8 cellular contexts compared by ENCODE assay signal in genomic region chr20:21315138-21315537, GRCh38. TPM values are rescaled to one million over a fixed set of nuclear protein-coding genes. Genes with fewer than 3 reads are reported as not detected.
A peak's percentile ranks its signal among the peaks of the same experiment; 100 is the strongest.
DNase-seq lines count a peak whose midpoint lies in the region; ATAC-seq and TF ChIP-seq lines count a peak whose summit lies in the region.

No MANE protein-coding gene starts in this region.

- 90% methylated on average over 4 of the region's 4 CpGs for WGBS in SK-N-SH (ENCODE audit: low lambda C conversion rate)

- H3K27me3 ChIP-seq in SK-N-SH (ENCODE audit: insufficient read depth) = no peaks in the 10 kb centered on the region

- H3K9me3 ChIP-seq in SK-N-SH = no peaks in the 10 kb centered on the region

- CTCF ChIA-PET in SK-N-SH (lab: Yijun Ruan, JAX) = no interaction called here

- no peak overlapping the region for H3K4me3 ChIP-seq in fibroblast of pulmonary artery (replicated peaks; ENCODE audit: low read depth, low read length)
- H3K4me3 ChIP-seq in SK-N-SH (ENCODE audit: low read depth in 2 of 2, low read length in 1 of 2) = no peak overlapping the region

- TF ChIP-seq EP300 in SK-N-SH (IDR thresholded peaks at IDR 0.05; ENCODE audit: borderline replicate concordance in 1 of 2, low read depth in 1 of 2, low read length in 1 of 2) = no peak

- H3K4me1 ChIP-seq in SK-N-SH (ENCODE audit: control insufficient read depth in 1 of 2, insufficient read depth in 2 of 2, low read depth in 1 of 2, low read length in 1 of 2) = peaks cover 0 to 4% of the 10 kb centered on the region in 2 experiments; a peak in 3 of 4 replicates

- ATAC-seq in GM18520 (IDR thresholded peaks at IDR 0.05; ENCODE audit: unreplicated experiment) = peak; percentile 78

- H3K27ac ChIP-seq in SK-N-SH (ENCODE audit: low read depth in 2 of 2, low read length in 1 of 2) = no peak overlapping the region

- POLR2A ChIA-PET in SK-N-SH (lab: Yijun Ruan, JAX) = no interaction called here

- no peak overlapping the region for H2AFZ ChIP-seq in SK-N-SH (ENCODE audit: low read depth)

- no peak overlapping the region for H3K4me2 ChIP-seq in SK-N-SH

- H4K20me1 ChIP-seq in SK-N-SH (ENCODE audit: insufficient read depth) = peaks cover 99% of the 10 kb centered on the region

- peaks cover 0 to 7% of the 10 kb centered on the region in 2 experiments for H3K36me3 ChIP-seq in SK-N-SH (replicated peaks in 1 of 2; ENCODE audit: control insufficient read depth in 1 of 2, insufficient read depth in 2 of 2, low read length in 1 of 2)

- TF ChIP-seq CTCF in fibroblast of pulmonary artery (IDR thresholded peaks at IDR 0.05; ENCODE audit: low read length, missing control alignments) = no peak
- no peak for TF ChIP-seq CTCF in SK-N-SH (IDR thresholded peaks at IDR 0.05)

- no peak for TF ChIP-seq RAD21 in SK-N-SH (IDR thresholded peaks at IDR 0.05; ENCODE audit: low read length)

- H3K9me2 ChIP-seq in SK-N-SH = no peaks in the 10 kb centered on the region; the same call in 1 of the 2 replicates

- peaks cover 12% of the 10 kb centered on the region for H3F3A ChIP-seq in SK-N-SH (replicated peaks; ENCODE audit: insufficient read depth)

- H3K79me2 ChIP-seq in SK-N-SH (ENCODE audit: insufficient read depth) = peaks cover 100% of the 10 kb centered on the region

- no peak overlapping the region for H3K9ac ChIP-seq in SK-N-SH

- DNase-seq in AG08396 (ENCODE audit: low spot score) (peak; percentile 26), RKO (ENCODE audit: low spot score) (peak; percentile 57), fibroblast of pulmonary artery (ENCODE audit: low read depth) (peak; percentile 86), COR-L47 (lab: John Stamatoyannopoulos, UW) (no peak), NCI-H774 (lab: John Stamatoyannopoulos, UW) (no peak), NCI-H187 (lab: John Stamatoyannopoulos, UW) (no peak), SK-N-SH (no peak)

TF ChIP-seq in SK-N-SH, 30 proteins besides CTCF, POLR2A, EP300 and RAD21:
- TF ChIP-seq EZH2phosphoT487 (IDR thresholded peaks at IDR 0.05; ENCODE audit: borderline replicate concordance, low read depth) (no peak), FOXM1 (IDR thresholded peaks at IDR 0.05; ENCODE audit: low read depth) (no peak), PBX3 (IDR thresholded peaks at IDR 0.05) (no peak), CHD2 (IDR thresholded peaks at IDR 0.05; ENCODE audit: low read length, partially characterized antibody) (no peak), GATA2 (CRISPR knock-in tag; IDR thresholded peaks at IDR 0.05) (no peak), NFIC (IDR thresholded peaks at IDR 0.05; ENCODE audit: borderline replicate concordance) (no peak), TCF12 (IDR thresholded peaks at IDR 0.05) (no peak)

RNA-seq across cellular contexts. Expression of gene XRN2, which starts 12.0 kb away (rescaled TPM):
- polyA plus RNA-seq in SK-N-SH (2012; rRNA removed) = 44.5 and 56.5 TPM in 2 replicates
- 60.8 and 67.0 TPM in 2 replicates for polyA plus RNA-seq in SK-N-SH (2012; cell fraction: cytosol; rRNA removed)
- polyA plus RNA-seq in SK-N-SH (2012; cell fraction: nucleus; rRNA removed) = 37.1 and 64.3 TPM in 2 replicates

Comparison
In these comparisons a context has a peak if more than half of its experiments do, and no peak if none do; other contexts are left out.
1. DNase-seq: peak in AG08396 (single experiment), RKO (single experiment) and fibroblast of pulmonary artery (single experiment); none in COR-L47 (single experiment), NCI-H774 (single experiment), NCI-H187 (0 of 2) and SK-N-SH (single experiment).